In the genomic region with DNA sequence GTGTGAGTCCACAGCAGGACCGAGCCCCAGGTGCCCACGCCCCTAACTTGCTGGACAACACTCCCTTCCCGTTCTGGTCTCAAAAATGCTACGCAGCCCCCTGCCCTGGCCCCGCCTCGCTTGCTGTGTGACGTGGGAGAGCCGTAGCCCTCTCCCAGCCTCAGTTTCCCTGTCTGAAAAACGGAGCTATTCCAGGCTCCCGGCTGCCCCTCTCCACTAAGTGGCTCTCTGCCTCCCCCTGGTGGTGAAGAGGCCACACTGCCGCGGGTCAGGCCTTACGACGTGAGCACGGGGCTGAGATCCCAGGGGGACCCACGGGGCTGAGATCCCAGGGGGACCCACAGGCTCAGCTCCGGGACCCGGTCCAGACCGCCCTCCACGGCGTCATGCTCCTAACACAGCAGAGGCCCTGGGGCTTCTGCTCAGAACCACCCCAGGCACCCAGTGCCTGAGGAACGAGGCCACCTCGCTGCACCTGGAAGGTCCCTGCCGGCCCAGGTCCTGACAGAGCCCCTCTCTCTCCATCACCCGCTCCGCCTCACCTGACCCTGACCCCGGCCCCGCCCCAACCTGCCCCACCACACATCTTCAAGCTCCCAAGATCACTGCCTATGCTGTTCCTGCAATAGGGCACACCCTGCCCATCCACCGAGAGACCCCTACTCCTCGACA, we compare ENCODE assay signal across 8 cellular contexts. TPM values are rescaled to one million over a fixed set of nuclear protein-coding genes. Genes with fewer than 3 reads are reported as not detected.
A peak's percentile ranks its signal among the peaks of the same experiment; 100 is the strongest.
DNase-seq lines count a peak whose midpoint lies in the region; ATAC-seq, FAIRE-seq and TF ChIP-seq lines count a peak whose summit lies in the region.

No MANE protein-coding gene starts in this region.

- H3K27me3 Mint-ChIP-seq in activated CD4-positive, alpha-beta T cell treated with anti-CD3 and anti-CD28 coated beads, Interleukin-2, amount 10 ng/mL, durations not matched to agents 24 days and 14 days, result peaks cover 2% of the 10 kb centered on the region
- H3K27me3 Mint-ChIP-seq in chondrocyte (ENCODE audit: low read depth), result peaks cover 1% of the 10 kb centered on the region

- H3K27me3 ChIP-seq in right lobe of liver, result no peaks in the 10 kb centered on the region

- H3K9me3 ChIP-seq in right lobe of liver, result no peaks in the 10 kb centered on the region

- TF ChIP-seq POLR2A in GM12892 (IDR thresholded peaks at IDR 0.05; ENCODE audit: low read depth, low read length), result no peak
- TF ChIP-seq POLR2A in right lobe of liver (IDR thresholded peaks at IDR 0.05), result no peak

- intact Hi-C loops in activated CD4-positive, alpha-beta T cell treated with anti-CD3 and anti-CD28 coated beads, Interleukin-2, amount 10 ng/mL, durations not matched to agents 24 days and 14 days (cut with micrococcal nuclease), result loop anchor here (1.0 to 5.0 kb wide), 3 partner anchors 15 to 207 kb away; no protein-coding TSS in a partner anchor
- intact Hi-C loops in right lobe of liver (cut with DNase I), result no loop called here

- no peaks in the 10 kb centered on the region for H3K36me3 Mint-ChIP-seq in activated CD4-positive, alpha-beta T cell treated with anti-CD3 and anti-CD28 coated beads, Interleukin-2, amount 10 ng/mL, durations not matched to agents 24 days and 14 days (ENCODE audit: low read depth)
- H3K36me3 Mint-ChIP-seq in chondrocyte (ENCODE audit: low read depth), result peaks cover 8% of the 10 kb centered on the region

- no peak overlapping the region for H3K4me3 ChIP-seq in right lobe of liver

- WGBS in right lobe of liver (ENCODE audit: insufficient coverage, low coverage, low lambda C conversion rate, missing lambda C conversion rate), result 6% methylated on average over 6 of the region's 30 CpGs

- H3K4me1 Mint-ChIP-seq in activated CD4-positive, alpha-beta T cell treated with anti-CD3 and anti-CD28 coated beads, Interleukin-2, amount 10 ng/mL, durations not matched to agents 24 days and 14 days, result peaks cover 2% of the 10 kb centered on the region
- H3K4me1 Mint-ChIP-seq in chondrocyte (ENCODE audit: low read depth), result peaks cover 6% of the 10 kb centered on the region

- no peaks in the 10 kb centered on the region for H3K36me3 ChIP-seq in right lobe of liver

- H3K27ac ChIP-seq in right lobe of liver, result no peak overlapping the region

- H3K4me3 Mint-ChIP-seq in activated CD4-positive, alpha-beta T cell treated with anti-CD3 and anti-CD28 coated beads, Interleukin-2, amount 10 ng/mL, durations not matched to agents 24 days and 14 days, result no peak overlapping the region
- no peak overlapping the region for H3K4me3 Mint-ChIP-seq in chondrocyte (ENCODE audit: unreplicated experiment)

- TF ChIP-seq CTCF in chondrocyte (IDR thresholded peaks at IDR 0.05) (peak; percentile 96), right lobe of liver (IDR thresholded peaks at IDR 0.05) (peak; percentile 83 to 98 (median 97))

- H3K27ac Mint-ChIP-seq in activated CD4-positive, alpha-beta T cell treated with anti-CD3 and anti-CD28 coated beads, Interleukin-2, amount 10 ng/mL, durations not matched to agents 24 days and 14 days, result no peak overlapping the region
- no peak overlapping the region for H3K27ac Mint-ChIP-seq in chondrocyte (ENCODE audit: unreplicated experiment)

- peak; percentile 21 for FAIRE-seq in GM12892 (lab: Jason Lieb, UNC)

- no peaks in the 10 kb centered on the region for H3K9me3 Mint-ChIP-seq in activated CD4-positive, alpha-beta T cell treated with anti-CD3 and anti-CD28 coated beads, Interleukin-2, amount 10 ng/mL, durations not matched to agents 24 days and 14 days
- H3K9me3 Mint-ChIP-seq in chondrocyte (ENCODE audit: low read depth), result no peaks in the 10 kb centered on the region

- H3K4me1 ChIP-seq in right lobe of liver, result no peaks in the 10 kb centered on the region

- DNase-seq in A172 (ENCODE audit: low spot score), result peak; percentile 44
- DNase-seq in GM12892 (ENCODE audit: insufficient read length), result peak; percentile 78
- peak; percentile 31 to 53 for DNase-seq in NCI-H1930 (lab: John Stamatoyannopoulos, UW)
- DNase-seq in activated CD4-positive, alpha-beta T cell treated with anti-CD3 and anti-CD28 coated beads, Interleukin-2, amount 10 ng/mL, durations not matched to agents 24 days and 14 days, result peak; percentile 94
- no peak for DNase-seq in chondrocyte (ENCODE audit: low spot score)
- DNase-seq in right lobe of liver, result peak; percentile 70 to 81 (median 74)
- DNase-seq in stimulated activated CD8-positive, alpha-beta memory T cell treated with anti-CD3 and anti-CD28 coated beads, Interleukin-12 subunit alpha, Interleukin-12 subunit beta, amount 100 ng/mL, for 24 hours (ENCODE audit: extremely low read depth), result peak; percentile 47

- ATAC-seq in right lobe of liver (peak; percentile 69 to 87 (median 82)), GM18870 (IDR thresholded peaks at IDR 0.05; ENCODE audit: unreplicated experiment) (no peak)

RNA-seq across cellular contexts. Expression of a gene that starts 26.7 kb away (rescaled TPM):
- 21.2 and 28.2 TPM in 2 replicates for total RNA-seq in A172 (2014; rRNA removed; shearing (Covaris generic))
- polyA plus RNA-seq in GM12892 (2012; ENCODE audit: missing spikeins), result 0.36 TPM
- 1.8 TPM in 2 replicates for total RNA-seq in activated CD4-positive, alpha-beta T cell treated with anti-CD3 and anti-CD28 coated beads, Interleukin-2, amount 10 ng/mL, durations not matched to agents 24 days and 14 days
- 44.5 to 56.9 TPM (median 45.2 TPM) in 3 replicates for total RNA-seq in chondrocyte
- 10 to 100 TPM in 5 of 6 experiments, 1 to 10 TPM in 1; 8.2 to 23.8 (median 13.6) TPM for total RNA-seq in right lobe of liver
